Comparison of ENCODE assay signal across 8 cellular contexts in genomic region chr4:101020956-101021355, GRCh38.
DNase-seq lines count a peak whose midpoint lies in the region; ATAC-seq lines count a peak whose summit lies in the region.

No MANE protein-coding gene starts in this region.

- CTCF ChIA-PET in activated naive CD4-positive, alpha-beta T cell treated with anti-CD3 and anti-CD28 coated beads for 36 hours (lab: Charles Lee), result no interaction called here

- peak overlapping the region in 1 of 2 donors; percentile 58 for H3K27ac Mint-ChIP-seq in activated naive CD4-positive, alpha-beta T cell treated with anti-CD3 and anti-CD28 coated beads, Interleukin-2, amount 50 U/mL, for 72 hours
- H3K27ac Mint-ChIP-seq in activated naive CD4-positive, alpha-beta T cell treated with anti-CD3 and anti-CD28 coated beads for 36 hours, result no peak overlapping the region
- peak overlapping the region; percentile 89 to 95 for H3K27ac Mint-ChIP-seq in effector memory CD8-positive, alpha-beta T cell
- peak overlapping the region; percentile 90 for H3K27ac Mint-ChIP-seq in stimulated activated effector memory CD8-positive, alpha-beta T cell treated with anti-CD3 and anti-CD28 coated beads, Interleukin-12 subunit alpha, Interleukin-12 subunit beta, amount 100 ng/mL, for 72 hours

- no peaks in the 10 kb centered on the region for H3K9me3 Mint-ChIP-seq in activated naive CD4-positive, alpha-beta T cell treated with anti-CD3 and anti-CD28 coated beads, Interleukin-2, amount 50 U/mL, for 72 hours
- H3K9me3 Mint-ChIP-seq in activated naive CD4-positive, alpha-beta T cell treated with anti-CD3 and anti-CD28 coated beads for 36 hours, result no peaks in the 10 kb centered on the region
- no peaks in the 10 kb centered on the region for H3K9me3 Mint-ChIP-seq in effector memory CD8-positive, alpha-beta T cell
- no peaks in the 10 kb centered on the region for H3K9me3 Mint-ChIP-seq in stimulated activated effector memory CD8-positive, alpha-beta T cell treated with anti-CD3 and anti-CD28 coated beads, Interleukin-12 subunit alpha, Interleukin-12 subunit beta, amount 100 ng/mL, for 72 hours

- intact Hi-C loops in activated naive CD4-positive, alpha-beta T cell treated with anti-CD3 and anti-CD28 coated beads for 36 hours (cut with micrococcal nuclease), result loop anchor here (1.0 to 5.0 kb wide), 18 partner anchors 18 to 1536 kb away; partner anchors contain the start of gene PPP3CA

- DNase-seq in activated naive CD4-positive, alpha-beta T cell treated with anti-CD3 and anti-CD28 coated beads, Interleukin-2, amount 50 U/mL, for 72 hours (ENCODE audit: low spot score in 2 of 2), result no peak
- DNase-seq in activated naive CD4-positive, alpha-beta T cell treated with anti-CD3 and anti-CD28 coated beads for 36 hours, result no peak
- DNase-seq in NCI-H69 (lab: John Stamatoyannopoulos, UW) (peak; percentile 5), NCI-H2227 (lab: John Stamatoyannopoulos, UW; ENCODE audit: unreplicated experiment) (no peak), inferior parietal cortex (ENCODE audit: extremely low spot score) (no peak)
- DNase-seq in effector memory CD8-positive, alpha-beta T cell, result peak in 1 of 3 experiments; percentile 25
- DNase-seq in stimulated activated effector memory CD8-positive, alpha-beta T cell treated with anti-CD3 and anti-CD28 coated beads, Interleukin-12 subunit alpha, Interleukin-12 subunit beta, amount 100 ng/mL, for 72 hours (ENCODE audit: low spot score in 2 of 2), result no peak

- H3K36me3 Mint-ChIP-seq in activated naive CD4-positive, alpha-beta T cell treated with anti-CD3 and anti-CD28 coated beads, Interleukin-2, amount 50 U/mL, for 72 hours, result peaks cover 0 to 7% of the 10 kb centered on the region in 2 donors
- peaks cover 7% of the 10 kb centered on the region for H3K36me3 Mint-ChIP-seq in activated naive CD4-positive, alpha-beta T cell treated with anti-CD3 and anti-CD28 coated beads for 36 hours (ENCODE audit: low read depth)
- H3K36me3 Mint-ChIP-seq in effector memory CD8-positive, alpha-beta T cell (ENCODE audit: insufficient read depth), result peaks cover 17% of the 10 kb centered on the region
- peaks cover 21% of the 10 kb centered on the region for H3K36me3 Mint-ChIP-seq in stimulated activated effector memory CD8-positive, alpha-beta T cell treated with anti-CD3 and anti-CD28 coated beads, Interleukin-12 subunit alpha, Interleukin-12 subunit beta, amount 100 ng/mL, for 72 hours

- peaks cover 27% of the 10 kb centered on the region for H3K4me1 Mint-ChIP-seq in activated naive CD4-positive, alpha-beta T cell treated with anti-CD3 and anti-CD28 coated beads for 36 hours (ENCODE audit: low read depth)
- H3K4me1 Mint-ChIP-seq in effector memory CD8-positive, alpha-beta T cell (ENCODE audit: low read depth in 2 of 2), result peaks cover 28 to 63% of the 10 kb centered on the region in 2 donors
- peaks cover 68% of the 10 kb centered on the region for H3K4me1 Mint-ChIP-seq in stimulated activated effector memory CD8-positive, alpha-beta T cell treated with anti-CD3 and anti-CD28 coated beads, Interleukin-12 subunit alpha, Interleukin-12 subunit beta, amount 100 ng/mL, for 72 hours

- peaks cover 4% of the 10 kb centered on the region for H3K27me3 Mint-ChIP-seq in activated naive CD4-positive, alpha-beta T cell treated with anti-CD3 and anti-CD28 coated beads for 36 hours (ENCODE audit: low read depth)
- H3K27me3 Mint-ChIP-seq in effector memory CD8-positive, alpha-beta T cell, result no peaks in the 10 kb centered on the region

- ATAC-seq in activated naive CD4-positive, alpha-beta T cell treated with anti-CD3 and anti-CD28 coated beads, Interleukin-2, amount 50 U/mL, for 72 hours, result peak; percentile 62 to 78
- ATAC-seq in HG02798 (IDR thresholded peaks at IDR 0.05; ENCODE audit: poor library complexity, unreplicated experiment), result peak; percentile 52
- ATAC-seq in effector memory CD8-positive, alpha-beta T cell (replicated peaks), result peak; percentile 71
- ATAC-seq in stimulated activated effector memory CD8-positive, alpha-beta T cell treated with anti-CD3 and anti-CD28 coated beads, Interleukin-12 subunit alpha, Interleukin-12 subunit beta, amount 100 ng/mL, for 72 hours, result peak; percentile 74

- no peak overlapping the region for H3K4me3 Mint-ChIP-seq in activated naive CD4-positive, alpha-beta T cell treated with anti-CD3 and anti-CD28 coated beads for 36 hours
- peak overlapping the region; percentile 56 to 71 for H3K4me3 Mint-ChIP-seq in effector memory CD8-positive, alpha-beta T cell
- H3K4me3 Mint-ChIP-seq in stimulated activated effector memory CD8-positive, alpha-beta T cell treated with anti-CD3 and anti-CD28 coated beads, Interleukin-12 subunit alpha, Interleukin-12 subunit beta, amount 100 ng/mL, for 72 hours, result peak overlapping the region; percentile 27
